In genomic region chr3:174700736-174701135, GRCh38 we compare ENCODE assay signal across 15 cellular contexts.
A peak's percentile ranks its signal among the peaks of the same experiment; 100 is the strongest.
DNase-seq lines count a peak whose midpoint lies in the region; ATAC-seq and TF ChIP-seq lines count a peak whose summit lies in the region.
"Had no signal": no experiment of that assay in that cellular context is flagged by ENCODE, and none has a peak within 500 bp of the region (broad histone marks: within the 10 kb centered on the region; RNA-seq: fewer than 3 reads in every experiment).

No MANE protein-coding gene starts in this region.

- H3K4me2 ChIP-seq in neural progenitor cell: peak overlapping the region; percentile 31

- DNase-seq in NCI-H748 (lab: John Stamatoyannopoulos, UW; ENCODE audit: unreplicated experiment) (peak; percentile 9), NCI-H748 treated with DMSO at 0.1 percent for 48 hours (lab: John Stamatoyannopoulos, UW) (no peak), endodermal cell (no peak), neural progenitor cell (ENCODE audit: low spot score) (peak; percentile 80), NCI-H526 (lab: John Stamatoyannopoulos, UW) (no peak)
- no peak for DNase-seq in activated effector memory CD4-positive, alpha-beta T cell treated with anti-CD3 and anti-CD28 coated beads, Interleukin-2, amount 50 U/mL, for 16 hours
- DNase-seq: 8988T; C1 segment of cervical spinal cord; CD4-positive, alpha-beta memory T cell; DMS79 treated with DMSO at 0.1 percent for 48 hours; EL had no signal

- H3K9me3 Mint-ChIP-seq in endodermal cell (no peaks in the 10 kb centered on the region), neural progenitor cell (no peaks in the 10 kb centered on the region)

- no peak for ATAC-seq in GM18868 (IDR thresholded peaks at IDR 0.05; ENCODE audit: unreplicated experiment)

- no peak overlapping the region for H2AFZ ChIP-seq in neural progenitor cell (replicated peaks)

- no peaks in the 10 kb centered on the region for H3K36me3 ChIP-seq in HUES48 (ENCODE audit: control insufficient read depth, insufficient read depth, low read length)
- no peaks in the 10 kb centered on the region for H3K36me3 ChIP-seq in endodermal cell (ENCODE audit: control insufficient read depth, insufficient read depth, low read length)
- H3K36me3 ChIP-seq in neural progenitor cell: no peaks in the 10 kb centered on the region

- no peaks in the 10 kb centered on the region for H4K20me1 ChIP-seq in neural progenitor cell (ENCODE audit: low read depth)

- peaks cover 2% of the 10 kb centered on the region for H3K4me1 Mint-ChIP-seq in endodermal cell
- peaks cover 5% of the 10 kb centered on the region for H3K4me1 Mint-ChIP-seq in neural progenitor cell
- H3K4me1 Mint-ChIP-seq: B cell; CD4-positive, alpha-beta memory T cell had no signal

- H3K36me3 Mint-ChIP-seq in endodermal cell (ENCODE audit: low read depth): no peaks in the 10 kb centered on the region
- H3K36me3 Mint-ChIP-seq in neural progenitor cell: peaks cover 1% of the 10 kb centered on the region
- H3K36me3 Mint-ChIP-seq: CD4-positive, alpha-beta memory T cell had no signal

- no peaks in the 10 kb centered on the region for H3K27me3 ChIP-seq in HUES48 (ENCODE audit: control insufficient read depth, insufficient read depth, low read length)
- no peaks in the 10 kb centered on the region for H3K27me3 ChIP-seq in endodermal cell (ENCODE audit: control insufficient read depth, insufficient read depth, low read length, poor library complexity, severe bottlenecking)
- H3K27me3 ChIP-seq in neural progenitor cell: no peaks in the 10 kb centered on the region

- H3K79me2 ChIP-seq in neural progenitor cell (ENCODE audit: low read depth): no peaks in the 10 kb centered on the region

- H3K4me1 ChIP-seq in HUES48 (ENCODE audit: control insufficient read depth, insufficient read depth, low read length) (peaks cover 5% of the 10 kb centered on the region), endodermal cell (ENCODE audit: control insufficient read depth, insufficient read depth, low read length) (no peaks in the 10 kb centered on the region), neural progenitor cell (peaks cover 7% of the 10 kb centered on the region)

- H3K4me3 ChIP-seq in HUES48 (ENCODE audit: low read depth, low read length): no peak overlapping the region
- no peak overlapping the region for H3K4me3 ChIP-seq in endodermal cell (ENCODE audit: low read length)
- no peak overlapping the region for H3K4me3 ChIP-seq in neural progenitor cell

- H3K9me3 ChIP-seq in HUES48 (ENCODE audit: control insufficient read depth, insufficient read depth, low read length): no peaks in the 10 kb centered on the region
- H3K9me3 ChIP-seq in endodermal cell (ENCODE audit: control insufficient read depth, low read length): no peaks in the 10 kb centered on the region
- H3K9me3 ChIP-seq in neural progenitor cell (ENCODE audit: low read depth): no peaks in the 10 kb centered on the region

- H3K27me3 Mint-ChIP-seq in endodermal cell (ENCODE audit: insufficient read depth) (no peaks in the 10 kb centered on the region), neural progenitor cell (ENCODE audit: insufficient read depth, low read depth) (no peaks in the 10 kb centered on the region)
- H3K27me3 Mint-ChIP-seq: B cell; CD4-positive, alpha-beta memory T cell had no signal

- no peak for TF ChIP-seq CTCF in endodermal cell (conservative IDR thresholded peaks at IDR 0.05)
- TF ChIP-seq CTCF in neural progenitor cell (IDR thresholded peaks at IDR 0.05): no peak

- peaks cover 6% of the 10 kb centered on the region for H3F3A ChIP-seq in neural progenitor cell (ENCODE audit: low read depth)

- H3K27ac ChIP-seq in HUES48 (ENCODE audit: low read depth, low read length) (peak overlapping the region; percentile 68), endodermal cell (ENCODE audit: low read depth, low read length) (peak overlapping the region; percentile 73), neural progenitor cell (no peak overlapping the region)
- H3K27ac ChIP-seq: HL-60 had no signal

- H3K4me3 Mint-ChIP-seq in endodermal cell (no peak overlapping the region), neural progenitor cell (no peak overlapping the region)
- H3K4me3 Mint-ChIP-seq: B cell; CD4-positive, alpha-beta memory T cell had no signal

- H3K9ac ChIP-seq in HUES48 (ENCODE audit: low read depth, low read length) (no peak overlapping the region), endodermal cell (ENCODE audit: extremely low read depth, low read length, poor library complexity, severe bottlenecking) (no peak overlapping the region), neural progenitor cell (no peak overlapping the region)

- no peak overlapping the region for H3K27ac Mint-ChIP-seq in endodermal cell
- peak overlapping the region; percentile 24 for H3K27ac Mint-ChIP-seq in neural progenitor cell
- H3K27ac Mint-ChIP-seq: B cell; CD4-positive, alpha-beta memory T cell had no signal

Comparison
In these comparisons a context has a peak if more than half of its experiments do, and no peak if none do; other contexts are left out.
1. DNase-seq: peak in NCI-H748 (single experiment) and neural progenitor cell (single experiment); none in NCI-H748 treated with DMSO at 0.1 percent for 48 hours (single experiment), endodermal cell (single experiment), NCI-H526 (0 of 2) and activated effector memory CD4-positive, alpha-beta T cell treated with anti-CD3 and anti-CD28 coated beads, Interleukin-2, amount 50 U/mL, for 16 hours (single experiment).